Comparison of ENCODE assay signal across 25 cellular contexts in the genomic region with DNA sequence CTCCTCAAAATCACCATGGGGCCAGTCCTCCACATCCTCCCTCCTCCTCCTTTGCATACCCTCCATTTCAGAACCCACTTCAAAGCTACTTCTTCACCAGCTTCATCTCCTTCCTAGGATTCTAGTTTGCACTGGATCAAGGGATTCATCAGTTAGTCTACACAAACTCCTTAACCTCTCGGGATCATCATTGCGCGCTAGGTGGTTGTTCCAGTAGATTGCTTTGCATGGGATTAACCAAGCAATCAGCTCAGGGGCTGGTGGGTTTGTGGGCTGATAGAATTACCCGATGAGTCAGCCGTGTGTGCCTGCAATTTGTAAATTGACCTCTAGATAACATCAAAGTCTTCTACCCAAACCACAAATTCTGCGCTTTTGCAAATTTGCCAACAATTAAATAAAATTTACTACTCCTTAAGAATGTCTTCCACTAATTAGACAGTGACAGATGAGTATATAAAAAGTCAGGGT. TPM values are rescaled to one million over a fixed set of nuclear protein-coding genes. Genes with fewer than 3 reads are reported as not detected.
DNase-seq lines count a peak whose midpoint lies in the region; ATAC-seq and TF ChIP-seq lines count a peak whose summit lies in the region.
"Had no signal": no experiment of that assay in that cellular context is flagged by ENCODE, and none has a peak within 500 bp of the region (broad histone marks: within the 10 kb centered on the region; RNA-seq: fewer than 3 reads in every experiment).

No MANE protein-coding gene starts in this region.

- no peaks in the 10 kb centered on the region for H3K36me3 Mint-ChIP-seq in activated T-helper 1 cell treated with anti-CD3 and anti-CD28 coated beads, Interleukin-12 subunit alpha, Interleukin-12 subunit beta, Interleukin-2, Interleukin-4 antibody, amounts not matched to agents 30 ng/mL and 10 ng/mL and 1 ng/mL, durations not matched to agents 14 hours and 24 hours and 36 hours (ENCODE audit: low read depth)
- H3K36me3 Mint-ChIP-seq: naive thymus-derived CD8-positive, alpha-beta T cell had no signal

- intact Hi-C loops in activated T-helper 1 cell treated with anti-CD3 and anti-CD28 coated beads, Interleukin-12 subunit alpha, Interleukin-12 subunit beta, Interleukin-2, Interleukin-4 antibody, amounts not matched to agents 30 ng/mL and 10 ng/mL and 1 ng/mL, durations not matched to agents 14 hours and 24 hours and 36 hours (cut with micrococcal nuclease): no loop called here
- intact Hi-C loops in esophagus squamous epithelium (cut with DNase I): no loop called here

- H3K27me3 Mint-ChIP-seq in activated T-helper 1 cell treated with anti-CD3 and anti-CD28 coated beads, Interleukin-12 subunit alpha, Interleukin-12 subunit beta, Interleukin-2, Interleukin-4 antibody, amounts not matched to agents 30 ng/mL and 10 ng/mL and 1 ng/mL, durations not matched to agents 14 hours and 24 hours and 36 hours (ENCODE audit: insufficient read depth): peaks cover 9% of the 10 kb centered on the region

- H3K27ac Mint-ChIP-seq in activated T-helper 1 cell treated with anti-CD3 and anti-CD28 coated beads, Interleukin-12 subunit alpha, Interleukin-12 subunit beta, Interleukin-2, Interleukin-4 antibody, amounts not matched to agents 30 ng/mL and 10 ng/mL and 1 ng/mL, durations not matched to agents 14 hours and 24 hours and 36 hours: no peak overlapping the region
- H3K27ac Mint-ChIP-seq: activated CD4-positive, alpha-beta T cell treated with anti-CD3 and anti-CD28 coated beads, Interleukin-2, amount 10 ng/mL, durations not matched to agents 24 days and 14 days; dendritic cell treated with granulocyte-macrophage colony-stimulating factor and Interleukin-4, amounts not matched to agents 40 ng/mL and 50 ng/mL, for 4 days; naive thymus-derived CD8-positive, alpha-beta T cell had no signal

- H3K4me1 ChIP-seq in esophagus squamous epithelium: peaks cover 5 to 7% (median 6%) of the 10 kb centered on the region in 3 donors
- H3K4me1 ChIP-seq: parathyroid adenoma, sigmoid colon had no signal

- 71 to 77% methylated on average over 5 to 6 of the region's 6 CpGs for WGBS in esophagus squamous epithelium, 2 donors

- H3K36me3 ChIP-seq in esophagus squamous epithelium: no peaks in the 10 kb centered on the region
- H3K36me3 ChIP-seq: cardiac muscle cell, sigmoid colon, tibial nerve had no signal

- peaks cover 0 to 43% (median under 1%) of the 10 kb centered on the region in 4 donors for H3K27me3 ChIP-seq in esophagus squamous epithelium
- H3K27me3 ChIP-seq: sigmoid colon, tibial nerve had no signal

- no peaks in the 10 kb centered on the region for H3K9me3 Mint-ChIP-seq in activated T-helper 1 cell treated with anti-CD3 and anti-CD28 coated beads, Interleukin-12 subunit alpha, Interleukin-12 subunit beta, Interleukin-2, Interleukin-4 antibody, amounts not matched to agents 30 ng/mL and 10 ng/mL and 1 ng/mL, durations not matched to agents 14 hours and 24 hours and 36 hours
- H3K9me3 Mint-ChIP-seq: activated CD4-positive, alpha-beta T cell treated with anti-CD3 and anti-CD28 coated beads, Interleukin-2, amount 10 ng/mL, durations not matched to agents 24 days and 14 days; dendritic cell treated with granulocyte-macrophage colony-stimulating factor and Interleukin-4, amounts not matched to agents 40 ng/mL and 50 ng/mL, for 4 days; naive thymus-derived CD8-positive, alpha-beta T cell had no signal

- no peaks in the 10 kb centered on the region for H3K4me1 Mint-ChIP-seq in activated T-helper 1 cell treated with anti-CD3 and anti-CD28 coated beads, Interleukin-12 subunit alpha, Interleukin-12 subunit beta, Interleukin-2, Interleukin-4 antibody, amounts not matched to agents 30 ng/mL and 10 ng/mL and 1 ng/mL, durations not matched to agents 14 hours and 24 hours and 36 hours (ENCODE audit: low read depth)
- H3K4me1 Mint-ChIP-seq: activated CD4-positive, alpha-beta T cell treated with anti-CD3 and anti-CD28 coated beads, Interleukin-2, amount 10 ng/mL, durations not matched to agents 24 days and 14 days; naive thymus-derived CD8-positive, alpha-beta T cell had no signal

- no peak overlapping the region for H3K27ac ChIP-seq in esophagus squamous epithelium
- H3K27ac ChIP-seq: C4-2B, cardiac muscle cell, parathyroid adenoma, sigmoid colon had no signal

- no peak for TF ChIP-seq POLR2A in esophagus squamous epithelium (IDR thresholded peaks at IDR 0.05)

- no peak for ATAC-seq in HG03039 (IDR thresholded peaks at IDR 0.05; ENCODE audit: unreplicated experiment)
- ATAC-seq: naive thymus-derived CD8-positive, alpha-beta T cell had no signal

- H3K4me3 Mint-ChIP-seq in activated T-helper 1 cell treated with anti-CD3 and anti-CD28 coated beads, Interleukin-12 subunit alpha, Interleukin-12 subunit beta, Interleukin-2, Interleukin-4 antibody, amounts not matched to agents 30 ng/mL and 10 ng/mL and 1 ng/mL, durations not matched to agents 14 hours and 24 hours and 36 hours: no peak overlapping the region
- H3K4me3 Mint-ChIP-seq: activated CD4-positive, alpha-beta T cell treated with anti-CD3 and anti-CD28 coated beads, Interleukin-2, amount 10 ng/mL, durations not matched to agents 24 days and 14 days; dendritic cell treated with granulocyte-macrophage colony-stimulating factor and Interleukin-4, amounts not matched to agents 40 ng/mL and 50 ng/mL, for 4 days; naive thymus-derived CD8-positive, alpha-beta T cell had no signal

- TF ChIP-seq CTCF in esophagus squamous epithelium (IDR thresholded peaks at IDR 0.05): no peak

- H3K9me3 ChIP-seq in esophagus squamous epithelium: no peaks in the 10 kb centered on the region
- H3K9me3 ChIP-seq: sigmoid colon, tibial nerve had no signal

- no peak overlapping the region for H3K4me3 ChIP-seq in esophagus squamous epithelium
- H3K4me3 ChIP-seq: cardiac muscle cell, sigmoid colon, tibial nerve had no signal

- peak; percentile 9 for DNase-seq in NCI-H146 (lab: John Stamatoyannopoulos, UW)
- no peak for DNase-seq in NCI-H146 treated with DMSO at 0.1 percent for 48 hours (lab: John Stamatoyannopoulos, UW; ENCODE audit: unreplicated experiment)
- peak; percentile 84 for DNase-seq in RPMI7951 (ENCODE audit: low read depth)
- DNase-seq in iPS-NIHi7 (ENCODE audit: extremely low spot score): peak; percentile 45
- DNase-seq in activated T-helper 1 cell treated with anti-CD3 and anti-CD28 coated beads, Interleukin-12 subunit alpha, Interleukin-12 subunit beta, Interleukin-2, Interleukin-4 antibody, amounts not matched to agents 30 ng/mL and 10 ng/mL and 1 ng/mL, durations not matched to agents 14 hours and 24 hours and 36 hours (ENCODE audit: low spot score): no peak
- DNase-seq in esophagus squamous epithelium (lab: John Stamatoyannopoulos, UW): no peak
- DNase-seq in stimulated activated CD4-positive, alpha-beta T cell treated with anti-CD3 and anti-CD28 coated beads, Interleukin-4, amount 100 ng/mL, for 24 hours: no peak
- DNase-seq: 8988T; activated CD4-positive, alpha-beta T cell treated with anti-CD3 and anti-CD28 coated beads, Interleukin-2, amount 10 ng/mL, durations not matched to agents 24 days and 14 days; activated CD8-positive, alpha-beta memory T cell treated with anti-CD3 and anti-CD28 coated beads, Interleukin-2, amount 50 U/mL, for 4 hours; activated effector memory CD4-positive, alpha-beta T cell treated with Interleukin-2 at 50 U/mL for 16 hours; foreskin fibroblast; hippocampal formation; Karpas-422; naive thymus-derived CD8-positive, alpha-beta T cell; NCI-H1105 treated with DMSO at 0.1 percent for 48 hours; sigmoid colon; stimulated activated naive CD4-positive, alpha-beta T cell treated with Interleukin-2 at 50 U/mL for 16 hours; SW 1271 had no signal

RNA-seq across cellular contexts. Expression of a gene that starts 7.7 kb away (rescaled TPM):
- total RNA-seq in RPMI7951 (2014; rRNA removed; shearing (Covaris generic)): 0.36 TPM in 1 of 2 replicates, not detected in the other
- total RNA-seq in activated T-helper 1 cell treated with anti-CD3 and anti-CD28 coated beads, Interleukin-12 subunit alpha, Interleukin-12 subunit beta, Interleukin-2, Interleukin-4 antibody, amounts not matched to agents 30 ng/mL and 10 ng/mL and 1 ng/mL, durations not matched to agents 14 hours and 24 hours and 36 hours: not detected in 2 replicates
- under 1 TPM in 1 of 4 donors, not detected in 3; 0.19 TPM for total RNA-seq in esophagus squamous epithelium
- total RNA-seq: activated CD4-positive, alpha-beta T cell treated with anti-CD3 and anti-CD28 coated beads, Interleukin-2, amount 10 ng/mL, durations not matched to agents 24 days and 14 days; naive thymus-derived CD8-positive, alpha-beta T cell had no signal

Comparison
In these comparisons a context has a peak if more than half of its experiments do, and no peak if none do; other contexts are left out.
1. DNase-seq: peak in NCI-H146 (single experiment), RPMI7951 (single experiment) and iPS-NIHi7 (single experiment); none in NCI-H146 treated with DMSO at 0.1 percent for 48 hours (single experiment), activated T-helper 1 cell treated with anti-CD3 and anti-CD28 coated beads, Interleukin-12 subunit alpha, Interleukin-12 subunit beta, Interleukin-2, Interleukin-4 antibody, amounts not matched to agents 30 ng/mL and 10 ng/mL and 1 ng/mL, durations not matched to agents 14 hours and 24 hours and 36 hours (single experiment), esophagus squamous epithelium (single experiment) and stimulated activated CD4-positive, alpha-beta T cell treated with anti-CD3 and anti-CD28 coated beads, Interleukin-4, amount 100 ng/mL, for 24 hours (single experiment).